In the genomic region with DNA sequence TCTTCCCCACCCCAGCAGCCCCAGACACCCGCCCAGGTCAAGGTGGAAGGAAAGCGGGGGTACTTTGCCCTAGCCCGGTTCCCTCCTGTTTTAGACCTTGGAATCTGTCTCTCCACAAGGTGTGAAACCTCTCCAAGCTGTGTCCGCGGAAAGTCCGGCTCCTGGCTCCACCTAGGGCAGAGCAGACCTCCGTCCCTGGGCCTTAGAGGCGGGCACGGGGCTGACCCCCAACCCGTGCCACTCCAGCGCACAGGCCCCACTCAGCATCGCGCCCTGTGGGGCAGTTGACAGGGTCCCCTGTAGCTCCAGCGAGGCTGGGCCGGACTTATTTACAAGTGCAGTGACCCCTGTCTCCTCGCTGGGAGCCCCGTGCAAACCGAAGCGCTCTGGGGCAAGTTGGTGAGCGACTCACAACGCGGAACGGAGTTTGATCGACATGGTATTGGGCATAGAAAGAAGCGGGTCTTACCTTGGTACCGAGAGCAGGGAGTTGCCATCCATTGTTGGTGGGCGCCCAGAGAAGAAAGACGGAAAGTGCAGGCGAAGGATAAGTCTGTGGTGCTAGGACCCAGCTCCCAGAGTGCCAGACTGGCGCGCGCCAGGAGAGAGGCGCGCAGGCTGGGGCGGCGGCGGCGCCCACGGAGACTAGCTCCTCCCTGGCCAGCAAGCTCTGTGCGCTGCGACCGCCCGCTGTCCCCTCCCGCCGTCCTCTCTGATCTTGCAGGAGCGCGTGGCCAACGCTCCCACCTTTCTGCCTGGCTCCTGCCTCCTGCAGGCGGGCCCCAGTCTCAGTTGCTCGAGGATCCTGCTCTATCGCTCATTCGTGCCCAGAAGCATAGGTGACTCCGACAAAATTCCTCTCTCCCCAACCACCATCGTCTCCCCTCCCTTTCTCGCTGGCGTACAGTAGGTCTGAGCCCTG, we compare ENCODE assay signal across 12 cellular contexts. TPM values are rescaled to one million over a fixed set of nuclear protein-coding genes. Genes with fewer than 3 reads are reported as not detected.
DNase-seq lines count a peak whose midpoint lies in the region; ATAC-seq and TF ChIP-seq lines count a peak whose summit lies in the region.
"Had no signal": no experiment of that assay in that cellular context is flagged by ENCODE, and none has a peak within 500 bp of the region (broad histone marks: within the 10 kb centered on the region; RNA-seq: fewer than 3 reads in every experiment).

A gene with protein sequence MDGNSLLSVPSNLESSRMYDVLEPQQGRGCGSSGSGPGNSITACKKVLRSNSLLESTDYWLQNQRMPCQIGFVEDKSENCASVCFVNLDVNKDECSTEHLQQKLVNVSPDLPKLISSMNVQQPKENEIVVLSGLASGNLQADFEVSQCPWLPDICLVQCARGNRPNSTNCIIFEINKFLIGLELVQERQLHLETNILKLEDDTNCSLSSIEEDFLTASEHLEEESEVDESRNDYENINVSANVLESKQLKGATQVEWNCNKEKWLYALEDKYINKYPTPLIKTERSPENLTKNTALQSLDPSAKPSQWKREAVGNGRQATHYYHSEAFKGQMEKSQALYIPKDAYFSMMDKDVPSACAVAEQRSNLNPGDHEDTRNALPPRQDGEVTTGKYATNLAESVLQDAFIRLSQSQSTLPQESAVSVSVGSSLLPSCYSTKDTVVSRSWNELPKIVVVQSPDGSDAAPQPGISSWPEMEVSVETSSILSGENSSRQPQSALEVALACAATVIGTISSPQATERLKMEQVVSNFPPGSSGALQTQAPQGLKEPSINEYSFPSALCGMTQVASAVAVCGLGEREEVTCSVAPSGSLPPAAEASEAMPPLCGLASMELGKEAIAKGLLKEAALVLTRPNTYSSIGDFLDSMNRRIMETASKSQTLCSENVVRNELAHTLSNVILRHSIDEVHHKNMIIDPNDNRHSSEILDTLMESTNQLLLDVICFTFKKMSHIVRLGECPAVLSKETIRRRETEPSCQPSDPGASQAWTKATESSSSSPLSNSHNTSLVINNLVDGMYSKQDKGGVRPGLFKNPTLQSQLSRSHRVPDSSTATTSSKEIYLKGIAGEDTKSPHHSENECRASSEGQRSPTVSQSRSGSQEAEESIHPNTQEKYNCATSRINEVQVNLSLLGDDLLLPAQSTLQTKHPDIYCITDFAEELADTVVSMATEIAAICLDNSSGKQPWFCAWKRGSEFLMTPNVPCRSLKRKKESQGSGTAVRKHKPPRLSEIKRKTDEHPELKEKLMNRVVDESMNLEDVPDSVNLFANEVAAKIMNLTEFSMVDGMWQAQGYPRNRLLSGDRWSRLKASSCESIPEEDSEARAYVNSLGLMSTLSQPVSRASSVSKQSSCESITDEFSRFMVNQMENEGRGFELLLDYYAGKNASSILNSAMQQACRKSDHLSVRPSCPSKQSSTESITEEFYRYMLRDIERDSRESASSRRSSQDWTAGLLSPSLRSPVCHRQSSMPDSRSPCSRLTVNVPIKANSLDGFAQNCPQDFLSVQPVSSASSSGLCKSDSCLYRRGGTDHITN (N-terminal part only) (minus strand): TSS at position 590 of the 922 bp plus-strand sequence. CDS start 89 bp downstream, at position 501.

- no peaks in the 10 kb centered on the region for H3K36me3 ChIP-seq in gastroesophageal sphincter
- H3K36me3 ChIP-seq: left lung, SJSA1 had no signal

- TF ChIP-seq EP300 in gastroesophageal sphincter (IDR thresholded peaks at IDR 0.05): no peak

- H3K27ac ChIP-seq in foreskin keratinocyte (no peak within 1 kb of the TSS), gastroesophageal sphincter (no peak within 1 kb of the TSS)
- H3K27ac ChIP-seq: left lung, SJSA1 had no signal

- ATAC-seq in foreskin keratinocyte: peak; percentile 34
- ATAC-seq in GM18907 (IDR thresholded peaks at IDR 0.05; ENCODE audit: unreplicated experiment): no peak
- ATAC-seq in gastroesophageal sphincter: no peak
- ATAC-seq: left lung had no signal

- H3K27me3 ChIP-seq in foreskin keratinocyte: peaks cover 35% of the 10 kb centered on the region
- peaks cover 44% of the 10 kb centered on the region for H3K27me3 ChIP-seq in gastroesophageal sphincter
- H3K27me3 ChIP-seq: SJSA1 had no signal

- no peaks in the 10 kb centered on the region for H3K9me3 ChIP-seq in gastroesophageal sphincter

- peaks cover 73% of the 10 kb centered on the region for H3K27me3 Mint-ChIP-seq in nephron progenitor cell (ENCODE audit: low read depth, poor library complexity)

- peaks cover 6% of the 10 kb centered on the region for H3K4me1 ChIP-seq in foreskin keratinocyte
- H3K4me1 ChIP-seq in gastroesophageal sphincter: no peaks in the 10 kb centered on the region
- H3K4me1 ChIP-seq: left lung, SJSA1 had no signal

- TF ChIP-seq POLR2A in gastroesophageal sphincter (IDR thresholded peaks at IDR 0.05): no peak

- H3K4me3 Mint-ChIP-seq in nephron progenitor cell: peak within 1 kb of the TSS; percentile 91
- H3K4me3 Mint-ChIP-seq: CD4-positive, alpha-beta T cell had no signal

- peaks cover 25% of the 10 kb centered on the region for H3K9me3 Mint-ChIP-seq in nephron progenitor cell

- H3K4me3 ChIP-seq in gastroesophageal sphincter: no peak within 1 kb of the TSS
- H3K4me3 ChIP-seq: left lung, SJSA1 had no signal

- 0 to 4% methylated on average over 12 to 14 of the region's 56 CpGs for WGBS in gastroesophageal sphincter (ENCODE audit: low coverage in 1 of 2), 2 donors

- H3K4me1 Mint-ChIP-seq in nephron progenitor cell: peaks cover 18% of the 10 kb centered on the region

- DNase-seq in COLO668 (lab: John Stamatoyannopoulos, UW; ENCODE audit: unreplicated experiment): peak; percentile 51
- DNase-seq in NCI-H2107 (lab: John Stamatoyannopoulos, UW): peak; percentile 9
- no peak for DNase-seq in foreskin keratinocyte
- peak; percentile 64 for DNase-seq in nephron progenitor cell
- no peak for DNase-seq in NOMO-1 (lab: John Stamatoyannopoulos, UW; ENCODE audit: unreplicated experiment in 2 of 2)
- DNase-seq in effector CD4-positive, alpha-beta T cell: no peak
- DNase-seq: activated CD4-positive, alpha-beta T cell treated with anti-CD3 and anti-CD28 coated beads, Interleukin-2, amount 50 U/mL, for 1 hour; CD4-positive, alpha-beta T cell had no signal

- H3K27ac Mint-ChIP-seq in nephron progenitor cell: no peak within 1 kb of the TSS
- H3K27ac Mint-ChIP-seq: CD4-positive, alpha-beta T cell had no signal

- no peak for TF ChIP-seq CTCF in foreskin keratinocyte (conservative IDR thresholded peaks at IDR 0.05)
- no peak for TF ChIP-seq CTCF in nephron progenitor cell (IDR thresholded peaks at IDR 0.05)
- TF ChIP-seq CTCF in gastroesophageal sphincter (IDR thresholded peaks at IDR 0.05): no peak

- peaks cover 7% of the 10 kb centered on the region for H3K36me3 Mint-ChIP-seq in nephron progenitor cell (ENCODE audit: low read depth)

RNA-seq across cellular contexts. Expression of the gene that starts here (rescaled TPM):
- not detected in 2 replicates for total RNA-seq in foreskin keratinocyte
- not detected in 2 replicates for polyA plus RNA-seq in foreskin keratinocyte
- total RNA-seq in gastroesophageal sphincter: under 1 TPM; 0.15 to 0.47 (median 0.21) TPM
- total RNA-seq: CD4-positive, alpha-beta T cell; SJSA1 had no signal

Comparison
In these comparisons a context has a peak if more than half of its experiments do, and no peak if none do; other contexts are left out.
1. Peak in ATAC-seq in foreskin keratinocyte; RNA of the gene not detected or under 1 TPM.
2. DNase-seq: peak in COLO668 (single experiment), NCI-H2107 (single experiment) and nephron progenitor cell (single experiment); none in foreskin keratinocyte (0 of 2), NOMO-1 (0 of 2) and effector CD4-positive, alpha-beta T cell (single experiment).